ENCODE assay signal across 2 cellular contexts in the genomic region with DNA sequence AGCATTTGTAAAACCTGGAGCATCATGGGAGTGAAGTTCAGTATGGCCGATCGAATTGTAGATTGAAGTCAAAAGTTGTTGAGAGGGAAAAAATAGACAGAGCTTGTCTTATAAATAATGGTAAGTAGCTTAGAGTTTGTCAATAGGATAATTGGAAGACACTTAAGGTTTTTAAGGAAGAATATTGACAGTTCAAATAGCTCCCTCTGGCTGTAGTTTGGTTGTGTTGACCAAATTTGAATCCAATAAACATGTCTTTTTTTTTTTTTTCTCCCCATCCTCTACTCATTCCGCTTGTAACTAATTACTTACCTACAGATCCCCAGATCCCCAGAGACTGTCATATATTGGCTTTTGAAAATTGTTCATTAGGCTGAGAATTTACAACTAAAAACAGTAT.
TF ChIP-seq lines count a peak whose summit lies in the region.

No MANE protein-coding gene starts in this region.

TF ChIP-seq in SK-N-SH, 30 proteins besides CTCF, POLR2A, EP300 and RAD21 (continued from another document):
- TF ChIP-seq, protein P1, sequence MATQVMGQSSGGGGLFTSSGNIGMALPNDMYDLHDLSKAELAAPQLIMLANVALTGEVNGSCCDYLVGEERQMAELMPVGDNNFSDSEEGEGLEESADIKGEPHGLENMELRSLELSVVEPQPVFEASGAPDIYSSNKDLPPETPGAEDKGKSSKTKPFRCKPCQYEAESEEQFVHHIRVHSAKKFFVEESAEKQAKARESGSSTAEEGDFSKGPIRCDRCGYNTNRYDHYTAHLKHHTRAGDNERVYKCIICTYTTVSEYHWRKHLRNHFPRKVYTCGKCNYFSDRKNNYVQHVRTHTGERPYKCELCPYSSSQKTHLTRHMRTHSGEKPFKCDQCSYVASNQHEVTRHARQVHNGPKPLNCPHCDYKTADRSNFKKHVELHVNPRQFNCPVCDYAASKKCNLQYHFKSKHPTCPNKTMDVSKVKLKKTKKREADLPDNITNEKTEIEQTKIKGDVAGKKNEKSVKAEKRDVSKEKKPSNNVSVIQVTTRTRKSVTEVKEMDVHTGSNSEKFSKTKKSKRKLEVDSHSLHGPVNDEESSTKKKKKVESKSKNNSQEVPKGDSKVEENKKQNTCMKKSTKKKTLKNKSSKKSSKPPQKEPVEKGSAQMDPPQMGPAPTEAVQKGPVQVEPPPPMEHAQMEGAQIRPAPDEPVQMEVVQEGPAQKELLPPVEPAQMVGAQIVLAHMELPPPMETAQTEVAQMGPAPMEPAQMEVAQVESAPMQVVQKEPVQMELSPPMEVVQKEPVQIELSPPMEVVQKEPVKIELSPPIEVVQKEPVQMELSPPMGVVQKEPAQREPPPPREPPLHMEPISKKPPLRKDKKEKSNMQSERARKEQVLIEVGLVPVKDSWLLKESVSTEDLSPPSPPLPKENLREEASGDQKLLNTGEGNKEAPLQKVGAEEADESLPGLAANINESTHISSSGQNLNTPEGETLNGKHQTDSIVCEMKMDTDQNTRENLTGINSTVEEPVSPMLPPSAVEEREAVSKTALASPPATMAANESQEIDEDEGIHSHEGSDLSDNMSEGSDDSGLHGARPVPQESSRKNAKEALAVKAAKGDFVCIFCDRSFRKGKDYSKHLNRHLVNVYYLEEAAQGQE (IDR thresholded peaks at IDR 0.05; ENCODE audit: low read depth, low read length): no peak
- TF ChIP-seq, protein P2, sequence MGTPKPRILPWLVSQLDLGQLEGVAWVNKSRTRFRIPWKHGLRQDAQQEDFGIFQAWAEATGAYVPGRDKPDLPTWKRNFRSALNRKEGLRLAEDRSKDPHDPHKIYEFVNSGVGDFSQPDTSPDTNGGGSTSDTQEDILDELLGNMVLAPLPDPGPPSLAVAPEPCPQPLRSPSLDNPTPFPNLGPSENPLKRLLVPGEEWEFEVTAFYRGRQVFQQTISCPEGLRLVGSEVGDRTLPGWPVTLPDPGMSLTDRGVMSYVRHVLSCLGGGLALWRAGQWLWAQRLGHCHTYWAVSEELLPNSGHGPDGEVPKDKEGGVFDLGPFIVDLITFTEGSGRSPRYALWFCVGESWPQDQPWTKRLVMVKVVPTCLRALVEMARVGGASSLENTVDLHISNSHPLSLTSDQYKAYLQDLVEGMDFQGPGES (IDR thresholded peaks at IDR 0.05; ENCODE audit: low read depth, low read length): no peak
- no peak for TF ChIP-seq RXRA (IDR thresholded peaks at IDR 0.05; ENCODE audit: borderline replicate concordance, low read depth)
- TF ChIP-seq, protein P3, sequence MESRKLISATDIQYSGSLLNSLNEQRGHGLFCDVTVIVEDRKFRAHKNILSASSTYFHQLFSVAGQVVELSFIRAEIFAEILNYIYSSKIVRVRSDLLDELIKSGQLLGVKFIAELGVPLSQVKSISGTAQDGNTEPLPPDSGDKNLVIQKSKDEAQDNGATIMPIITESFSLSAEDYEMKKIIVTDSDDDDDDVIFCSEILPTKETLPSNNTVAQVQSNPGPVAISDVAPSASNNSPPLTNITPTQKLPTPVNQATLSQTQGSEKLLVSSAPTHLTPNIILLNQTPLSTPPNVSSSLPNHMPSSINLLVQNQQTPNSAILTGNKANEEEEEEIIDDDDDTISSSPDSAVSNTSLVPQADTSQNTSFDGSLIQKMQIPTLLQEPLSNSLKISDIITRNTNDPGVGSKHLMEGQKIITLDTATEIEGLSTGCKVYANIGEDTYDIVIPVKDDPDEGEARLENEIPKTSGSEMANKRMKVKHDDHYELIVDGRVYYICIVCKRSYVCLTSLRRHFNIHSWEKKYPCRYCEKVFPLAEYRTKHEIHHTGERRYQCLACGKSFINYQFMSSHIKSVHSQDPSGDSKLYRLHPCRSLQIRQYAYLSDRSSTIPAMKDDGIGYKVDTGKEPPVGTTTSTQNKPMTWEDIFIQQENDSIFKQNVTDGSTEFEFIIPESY (IDR thresholded peaks at IDR 0.05; ENCODE audit: borderline replicate concordance, low read depth): no peak
- TF ChIP-seq YY1 (IDR thresholded peaks at IDR 0.05; ENCODE audit: low read depth): no peak
- TF ChIP-seq, protein P4, sequence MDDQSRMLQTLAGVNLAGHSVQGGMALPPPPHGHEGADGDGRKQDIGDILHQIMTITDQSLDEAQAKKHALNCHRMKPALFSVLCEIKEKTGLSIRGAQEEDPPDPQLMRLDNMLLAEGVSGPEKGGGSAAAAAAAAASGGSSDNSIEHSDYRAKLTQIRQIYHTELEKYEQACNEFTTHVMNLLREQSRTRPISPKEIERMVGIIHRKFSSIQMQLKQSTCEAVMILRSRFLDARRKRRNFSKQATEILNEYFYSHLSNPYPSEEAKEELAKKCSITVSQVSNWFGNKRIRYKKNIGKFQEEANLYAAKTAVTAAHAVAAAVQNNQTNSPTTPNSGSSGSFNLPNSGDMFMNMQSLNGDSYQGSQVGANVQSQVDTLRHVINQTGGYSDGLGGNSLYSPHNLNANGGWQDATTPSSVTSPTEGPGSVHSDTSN (IDR thresholded peaks at IDR 0.05): no peak
- TF ChIP-seq NFIC (IDR thresholded peaks at IDR 0.05; ENCODE audit: borderline replicate concordance): no peak
- TF ChIP-seq MXI1 (IDR thresholded peaks at IDR 0.05; ENCODE audit: low read depth, low read length): no peak
- no peak for TF ChIP-seq FOXM1 (IDR thresholded peaks at IDR 0.05; ENCODE audit: low read depth)

TF ChIP-seq in SK-N-SH treated with all-trans-retinoic acid at 6 μM for 48 hours, 23 proteins besides CTCF, POLR2A, EP300 and RAD21 (continued from another document):
- TF ChIP-seq, protein P5, sequence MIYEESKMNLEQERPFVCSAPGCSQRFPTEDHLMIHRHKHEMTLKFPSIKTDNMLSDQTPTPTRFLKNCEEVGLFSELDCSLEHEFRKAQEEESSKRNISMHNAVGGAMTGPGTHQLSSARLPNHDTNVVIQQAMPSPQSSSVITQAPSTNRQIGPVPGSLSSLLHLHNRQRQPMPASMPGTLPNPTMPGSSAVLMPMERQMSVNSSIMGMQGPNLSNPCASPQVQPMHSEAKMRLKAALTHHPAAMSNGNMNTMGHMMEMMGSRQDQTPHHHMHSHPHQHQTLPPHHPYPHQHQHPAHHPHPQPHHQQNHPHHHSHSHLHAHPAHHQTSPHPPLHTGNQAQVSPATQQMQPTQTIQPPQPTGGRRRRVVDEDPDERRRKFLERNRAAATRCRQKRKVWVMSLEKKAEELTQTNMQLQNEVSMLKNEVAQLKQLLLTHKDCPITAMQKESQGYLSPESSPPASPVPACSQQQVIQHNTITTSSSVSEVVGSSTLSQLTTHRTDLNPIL (CRISPR knock-in tag; IDR thresholded peaks at IDR 0.05; ENCODE audit: low read depth): no peak
- TF ChIP-seq GLIS3 (CRISPR knock-in tag; IDR thresholded peaks at IDR 0.05) (no peak), ZNF70 (CRISPR knock-in tag; IDR thresholded peaks at IDR 0.05) (no peak), ZFP30 (CRISPR knock-in tag; IDR thresholded peaks at IDR 0.05) (no peak), ISL1 (CRISPR knock-in tag; IDR thresholded peaks at IDR 0.05) (no peak)
